8 cellular contexts compared by ENCODE assay signal in genomic region chr17:63550816-63551639, GRCh38. TPM values are rescaled to one million over a fixed set of nuclear protein-coding genes. Genes with fewer than 3 reads are reported as not detected.
DNase-seq lines count a peak whose midpoint lies in the region; ATAC-seq lines count a peak whose summit lies in the region.

No MANE protein-coding gene starts in this region.

- H3K9ac ChIP-seq in iPS-18a (ENCODE audit: low read length) (peak overlapping the region; percentile 83), skeletal muscle tissue (ENCODE audit: low read depth in 1 of 3, low read length in 3 of 3) (peak overlapping the region; percentile 86 to 98 (median 97))

- ATAC-seq in HG02588 (IDR thresholded peaks at IDR 0.05; ENCODE audit: unreplicated experiment) (peak; percentile 3), HG03095 (IDR thresholded peaks at IDR 0.05; ENCODE audit: unreplicated experiment) (no peak)

- H3K9me3 ChIP-seq in iPS-18a (ENCODE audit: control insufficient read depth, low read depth, low read length) (no peaks in the 10 kb centered on the region), skeletal muscle tissue (ENCODE audit: control insufficient read depth in 3 of 3, low read length in 3 of 3) (no peaks in the 10 kb centered on the region)

- no peaks in the 10 kb centered on the region for H3K4me1 ChIP-seq in iPS-18a (ENCODE audit: control insufficient read depth, low read depth, low read length)
- H3K4me1 ChIP-seq in skeletal muscle tissue (ENCODE audit: control insufficient read depth in 3 of 3, insufficient read depth in 3 of 3, low read length in 3 of 3) = peaks cover 27 to 41% (median 32%) of the 10 kb centered on the region in 3 donors

- H3K36me3 ChIP-seq in iPS-18a (ENCODE audit: control insufficient read depth, low read depth, low read length) (no peaks in the 10 kb centered on the region), skeletal muscle tissue (ENCODE audit: control insufficient read depth in 3 of 3, insufficient read depth in 3 of 3, low read length in 3 of 3) (no peaks in the 10 kb centered on the region)

- no peaks in the 10 kb centered on the region for H3K27me3 ChIP-seq in iPS-18a (ENCODE audit: control insufficient read depth, insufficient read depth, low read length)
- no peaks in the 10 kb centered on the region for H3K27me3 ChIP-seq in skeletal muscle tissue (ENCODE audit: control insufficient read depth in 3 of 3, insufficient read depth in 3 of 3, low read length in 3 of 3)

- H3K4me3 ChIP-seq in iPS-18a (ENCODE audit: low read length) = peak overlapping the region; percentile 93
- peak overlapping the region; percentile 75 to 97 (median 81) for H3K4me3 ChIP-seq in skeletal muscle tissue (ENCODE audit: low read length in 3 of 3)

- H3K27ac ChIP-seq in angular gyrus (ENCODE audit: low read depth, low read length) (peak overlapping the region; percentile 74), iPS-18a (ENCODE audit: low read length) (peak overlapping the region; percentile 27), skeletal muscle tissue (ENCODE audit: low read depth, low read length) (peak overlapping the region; percentile 78)

- DNase-seq in EH (ENCODE audit: low read depth) (peak; percentile 50), NCI-H748 treated with DMSO at 0.1 percent for 48 hours (lab: John Stamatoyannopoulos, UW) (peak; percentile 39), NCI-H226 (no peak)

RNA-seq across cellular contexts. Expression of gene DCAF7, which starts 0.8 kb away (rescaled TPM):
- 13.6 TPM for total RNA-seq in skeletal muscle tissue

RNA-seq across cellular contexts. Expression of gene KCNH6, which starts 27.9 kb away (rescaled TPM):
- total RNA-seq in skeletal muscle tissue = not detected

RNA-seq across cellular contexts. Expression of gene TACO1, which starts 49.7 kb away (rescaled TPM):
- 14.6 TPM for total RNA-seq in skeletal muscle tissue

Comparison
In these comparisons a context has a peak if more than half of its experiments do, and no peak if none do; other contexts are left out.
1. H3K27ac ChIP-seq: peak in every context shown above with its lines; median percentile 78 in skeletal muscle tissue; 74 in angular gyrus; 27 in iPS-18a.